Comparison of ENCODE assay signal across 8 cellular contexts in the genomic region with DNA sequence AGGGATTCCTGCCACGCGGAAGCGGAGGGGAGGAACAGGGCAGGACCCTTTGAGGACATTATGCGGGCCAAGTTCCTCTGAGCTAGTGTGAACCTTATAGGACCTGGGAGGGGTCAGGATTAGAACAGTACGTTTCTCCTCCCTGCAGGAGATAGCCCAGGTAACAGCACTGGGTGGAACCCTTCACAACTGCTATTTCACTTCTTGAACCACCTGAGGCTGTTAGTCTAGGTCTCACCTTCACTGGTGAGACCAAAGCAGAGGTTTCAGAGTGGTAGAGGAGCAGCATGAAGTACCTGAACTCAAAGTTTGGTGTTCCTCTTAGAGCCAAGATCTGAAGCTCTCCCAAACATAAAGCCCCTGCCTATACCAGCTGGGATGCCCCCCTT. TPM values are rescaled to one million over a fixed set of nuclear protein-coding genes. Genes with fewer than 3 reads are reported as not detected.
DNase-seq lines count a peak whose midpoint lies in the region; ATAC-seq and TF ChIP-seq lines count a peak whose summit lies in the region.

No MANE protein-coding gene starts in this region.

- TF ChIP-seq CTCF in AG10803 (conservative IDR thresholded peaks at IDR 0.05; ENCODE audit: low read length), result no peak

- POLR2A ChIA-PET in naive thymus-derived CD8-positive, alpha-beta T cell (lab: Charles Lee), result interaction anchor here (0.5 to 5.3 kb wide), 20 partner anchors 9 to 772 kb away, joined by 3 to 61 read pairs (median 6); partner anchors contain the start of genes ANKHD1, APBB3, CD14 and HARS1

- H3K4me3 Mint-ChIP-seq in dendritic cell treated with granulocyte-macrophage colony-stimulating factor and Interleukin-4, amounts not matched to agents 40 ng/mL and 50 ng/mL, for 4 days, result peak overlapping the region; percentile 74
- peak overlapping the region; percentile 81 to 96 (median 93) for H3K4me3 Mint-ChIP-seq in naive thymus-derived CD8-positive, alpha-beta T cell

- peak overlapping the region; percentile 61 for H3K4me3 ChIP-seq in AG10803 (ENCODE audit: low read length)

- ATAC-seq in HG03354 (IDR thresholded peaks at IDR 0.05; ENCODE audit: poor library complexity, severe bottlenecking, unreplicated experiment) (peak; percentile 4), GM19351 (IDR thresholded peaks at IDR 0.05; ENCODE audit: unreplicated experiment) (no peak), GM18873 (IDR thresholded peaks at IDR 0.05; ENCODE audit: low FRiP score, unreplicated experiment) (no peak), HG03439 (IDR thresholded peaks at IDR 0.05; ENCODE audit: unreplicated experiment) (no peak)
- peak; percentile 8 to 11 for ATAC-seq in naive thymus-derived CD8-positive, alpha-beta T cell

- H3K9me3 Mint-ChIP-seq in dendritic cell treated with granulocyte-macrophage colony-stimulating factor and Interleukin-4, amounts not matched to agents 40 ng/mL and 50 ng/mL, for 4 days, result no peaks in the 10 kb centered on the region
- no peaks in the 10 kb centered on the region for H3K9me3 Mint-ChIP-seq in naive thymus-derived CD8-positive, alpha-beta T cell

- H3K27ac Mint-ChIP-seq in dendritic cell treated with granulocyte-macrophage colony-stimulating factor and Interleukin-4, amounts not matched to agents 40 ng/mL and 50 ng/mL, for 4 days, result peak overlapping the region; percentile 94
- peak overlapping the region; percentile 94 to 99 (median 98) for H3K27ac Mint-ChIP-seq in naive thymus-derived CD8-positive, alpha-beta T cell

- DNase-seq in AG10803 (ENCODE audit: low read depth) (no peak), A172 (ENCODE audit: low spot score) (no peak)
- no peak for DNase-seq in naive thymus-derived CD8-positive, alpha-beta T cell

- no peaks in the 10 kb centered on the region for H3K27me3 Mint-ChIP-seq in dendritic cell treated with granulocyte-macrophage colony-stimulating factor and Interleukin-4, amounts not matched to agents 40 ng/mL and 50 ng/mL, for 4 days
- no peaks in the 10 kb centered on the region for H3K27me3 Mint-ChIP-seq in naive thymus-derived CD8-positive, alpha-beta T cell

- intact Hi-C loops in dendritic cell treated with granulocyte-macrophage colony-stimulating factor and Interleukin-4, amounts not matched to agents 40 ng/mL and 50 ng/mL, for 4 days (cut with micrococcal nuclease), result loop anchor here (1.0 to 5.0 kb wide), 3 partner anchors 84 to 164 kb away; partner anchors contain the start of gene TMCO6

- H3K4me1 Mint-ChIP-seq in dendritic cell treated with granulocyte-macrophage colony-stimulating factor and Interleukin-4, amounts not matched to agents 40 ng/mL and 50 ng/mL, for 4 days (ENCODE audit: low read depth), result peaks cover 54% of the 10 kb centered on the region
- H3K4me1 Mint-ChIP-seq in naive thymus-derived CD8-positive, alpha-beta T cell, result peaks cover 18 to 42% (median 41%) of the 10 kb centered on the region in 4 donors

- peaks cover 73% of the 10 kb centered on the region for H3K36me3 Mint-ChIP-seq in dendritic cell treated with granulocyte-macrophage colony-stimulating factor and Interleukin-4, amounts not matched to agents 40 ng/mL and 50 ng/mL, for 4 days (ENCODE audit: low read depth)
- peaks cover 0 to 45% (median 7%) of the 10 kb centered on the region in 3 donors for H3K36me3 Mint-ChIP-seq in naive thymus-derived CD8-positive, alpha-beta T cell

RNA-seq across cellular contexts. Expression of gene EIF4EBP3, which starts 0.8 kb away (rescaled TPM):
- 10 to 100 TPM; 24.5 to 27.3 TPM for total RNA-seq in naive thymus-derived CD8-positive, alpha-beta T cell
- polyA plus RNA-seq in naive thymus-derived CD8-positive, alpha-beta T cell, result 10 to 100 TPM; 50.4 to 79.6 (median 71.5) TPM
- not detected in 2 replicates for total RNA-seq in A172 (2014; rRNA removed; shearing (Covaris generic))

RNA-seq across cellular contexts. Expression of gene SRA1, which starts 9.0 kb away (rescaled TPM):
- total RNA-seq in naive thymus-derived CD8-positive, alpha-beta T cell, result 10 to 100 TPM; 27.8 to 28.3 TPM
- polyA plus RNA-seq in naive thymus-derived CD8-positive, alpha-beta T cell, result 10 to 100 TPM; 26.7 to 37.5 (median 37.1) TPM
- 55.0 and 57.1 TPM in 2 replicates for total RNA-seq in A172 (2014; rRNA removed; shearing (Covaris generic))

RNA-seq across cellular contexts. Expression of gene APBB3, which starts 16.1 kb away (rescaled TPM):
- 10 to 100 TPM; 75.6 to 77.5 TPM for total RNA-seq in naive thymus-derived CD8-positive, alpha-beta T cell
- polyA plus RNA-seq in naive thymus-derived CD8-positive, alpha-beta T cell, result 1 to 10 TPM; 2.5 to 4.6 (median 3.7) TPM
- total RNA-seq in A172 (2014; rRNA removed; shearing (Covaris generic)), result 5.9 and 6.1 TPM in 2 replicates

RNA-seq across cellular contexts. Expression of gene SLC35A4, which starts 16.3 kb away (rescaled TPM):
- 10 to 100 TPM; 53.6 to 58.3 TPM for total RNA-seq in naive thymus-derived CD8-positive, alpha-beta T cell
- 100 to 1,000 TPM in 2 of 3 donors, 10 to 100 TPM in 1; 92.8 to 142 (median 113) TPM for polyA plus RNA-seq in naive thymus-derived CD8-positive, alpha-beta T cell
- 51.2 and 59.8 TPM in 2 replicates for total RNA-seq in A172 (2014; rRNA removed; shearing (Covaris generic))

Comparison
In these comparisons a context has a peak if more than half of its experiments do, and no peak if none do; other contexts are left out.
1. ATAC-seq: peak in HG03354 (single experiment) and naive thymus-derived CD8-positive, alpha-beta T cell (2 of 2); none in GM19351 (single experiment), GM18873 (single experiment) and HG03439 (single experiment).
2. RNA of gene EIF4EBP3, which starts 0.8 kb away (total RNA-seq): 24.5 to 27.3 TPM in naive thymus-derived CD8-positive, alpha-beta T cell; not detected in A172; every median in the first group is over 10 times any median in the second.
3. RNA of gene APBB3, which starts 16.1 kb away (total RNA-seq): 75.6 to 77.5 TPM in naive thymus-derived CD8-positive, alpha-beta T cell; 5.9 to 6.1 TPM in A172; every median in the first group is over 10 times any median in the second.